Comparison of ENCODE assay signal across 10 cellular contexts in genomic region chr5:107875834-107876233, GRCh38.
A peak's percentile ranks its signal among the peaks of the same experiment; 100 is the strongest.
DNase-seq lines count a peak whose midpoint lies in the region; ATAC-seq and TF ChIP-seq lines count a peak whose summit lies in the region.
"Had no signal": no experiment of that assay in that cellular context is flagged by ENCODE, and none has a peak within 500 bp of the region (broad histone marks: within the 10 kb centered on the region; RNA-seq: fewer than 3 reads in every experiment).

No MANE protein-coding gene starts in this region.

- intact Hi-C loops in Right ventricle myocardium superior (cut with DNase I), result no loop called here

- no peaks in the 10 kb centered on the region for H3K27me3 ChIP-seq in RWPE2 (ENCODE audit: insufficient read depth, poor library complexity, severe bottlenecking)

- H3K4me1 ChIP-seq in RWPE2 (ENCODE audit: insufficient read depth, poor library complexity, severe bottlenecking), result no peaks in the 10 kb centered on the region

- H3K36me3 ChIP-seq in RWPE2 (ENCODE audit: low read depth), result no peaks in the 10 kb centered on the region

- H3K4me3 ChIP-seq in RWPE2 (ENCODE audit: severe bottlenecking) (no peak overlapping the region), fibroblast of villous mesenchyme (ENCODE audit: low read depth, low read length) (no peak overlapping the region)

- H3K27ac ChIP-seq in RWPE2 (ENCODE audit: poor library complexity, severe bottlenecking), result no peak overlapping the region

- H3K9me3 ChIP-seq in RWPE2 (ENCODE audit: severe bottlenecking), result no peaks in the 10 kb centered on the region

- DNase-seq in D341Med (ENCODE audit: low spot score), result peak; percentile 25
- no peak for DNase-seq in RWPE2 (ENCODE audit: low spot score)
- peak; percentile 74 for DNase-seq in fibroblast of villous mesenchyme (ENCODE audit: low read depth)
- peak; percentile 94 for DNase-seq in renal cortical epithelial cell (ENCODE audit: low read depth)
- no peak for DNase-seq in activated CD8-positive, alpha-beta memory T cell treated with anti-CD3 and anti-CD28 coated beads, Interleukin-2, amount 50 U/mL, for 48 hours
- no peak for DNase-seq in Right ventricle myocardium superior
- no peak for DNase-seq in cerebellar nuclear complex (lab: John Stamatoyannopoulos, UW)
- DNase-seq: CD4-positive, CD25-positive, alpha-beta regulatory T cell; NCI-H146 had no signal

- peak; percentile 13 for TF ChIP-seq CTCF in RWPE2 (IDR thresholded peaks at IDR 0.05; ENCODE audit: poor library complexity, severe bottlenecking)
- peak; percentile 41 for TF ChIP-seq CTCF in fibroblast of villous mesenchyme (IDR thresholded peaks at IDR 0.05; ENCODE audit: insufficient read depth, low read depth, low read length)

- ATAC-seq in RWPE2 (ENCODE audit: low read depth) (peak; percentile 50; the same call in 1 of the 3 replicates), Right ventricle myocardium superior (ENCODE audit: poor library complexity) (no peak), HG02759 (IDR thresholded peaks at IDR 0.05; ENCODE audit: unreplicated experiment) (no peak)

Comparison
In these comparisons a context has a peak if more than half of its experiments do, and no peak if none do; other contexts are left out.
1. DNase-seq: peak in D341Med (single experiment), fibroblast of villous mesenchyme (single experiment) and renal cortical epithelial cell (single experiment); none in RWPE2 (single experiment), activated CD8-positive, alpha-beta memory T cell treated with anti-CD3 and anti-CD28 coated beads, Interleukin-2, amount 50 U/mL, for 48 hours (single experiment), Right ventricle myocardium superior (single experiment) and cerebellar nuclear complex (0 of 2).